Comparison of ENCODE assay signal across 1 cellular context in genomic region chr1:213015099-213016050, GRCh38.
A peak's percentile ranks its signal among the peaks of the same experiment; 100 is the strongest.
TF ChIP-seq lines count a peak whose summit lies in the region.

Gene ANGEL2, minus strand, starts transcription at chr1:213015867. Its CDS starts 196 bp downstream, at chr1:213015671.

TF ChIP-seq in WTC11, 78 proteins besides CTCF, POLR2A, EP300 and RAD21 (continued from another document):
- 0 out of 2 replicates have a peak, but pooled peaks have one; percentile 72 for TF ChIP-seq E2F1 (CRISPR knock-in tag; IDR thresholded peaks at IDR 0.05)
- no peak for TF ChIP-seq PREB (CRISPR knock-in tag; IDR thresholded peaks at IDR 0.05; ENCODE audit: borderline replicate concordance)
- TF ChIP-seq TEAD1 (CRISPR knock-in tag; IDR thresholded peaks at IDR 0.05), result peak; percentile 25; the same call in 1 of the 2 replicates
- TF ChIP-seq ZNF263 (CRISPR knock-in tag; IDR thresholded peaks at IDR 0.05; ENCODE audit: low read depth), result no peak
- no peak for TF ChIP-seq ZNF138 (CRISPR knock-in tag; conservative IDR thresholded peaks at IDR 0.05)
